Comparison of ENCODE assay signal across 1 cellular context in the genomic region with DNA sequence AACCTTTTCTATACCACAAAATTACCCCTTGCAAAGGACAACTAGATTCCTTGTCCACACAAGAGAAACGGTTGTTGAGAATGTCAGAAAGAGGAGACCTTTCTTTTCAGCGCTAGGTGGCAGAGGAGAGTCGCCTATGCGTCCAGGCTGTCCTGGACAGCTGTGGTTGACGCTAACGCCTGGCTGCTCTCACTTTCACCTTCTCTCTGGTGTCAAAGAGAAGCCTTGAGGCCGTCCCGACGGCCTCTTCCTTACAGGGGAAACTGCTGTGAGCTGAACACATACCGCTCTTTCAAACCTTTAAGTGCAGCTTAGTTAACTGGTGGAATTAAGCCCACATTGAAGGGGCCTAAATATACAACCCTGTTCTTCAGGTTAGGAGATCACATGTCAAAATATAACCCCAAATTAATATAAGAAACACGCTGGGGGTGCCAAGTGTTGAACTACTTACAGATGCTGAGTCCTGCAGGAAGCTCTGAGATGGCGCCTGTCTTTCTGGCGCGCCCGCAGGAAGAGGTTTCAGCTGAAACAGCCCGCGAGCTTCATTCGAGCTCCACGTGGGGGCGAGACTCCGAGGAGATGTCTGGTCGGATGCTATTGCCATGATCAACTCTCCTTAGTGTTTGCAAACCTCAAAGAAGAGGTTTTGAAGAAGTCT.
A peak's percentile ranks its signal among the peaks of the same experiment; 100 is the strongest.
TF ChIP-seq lines count a peak whose summit lies in the region.

No MANE protein-coding gene starts in this region.

TF ChIP-seq in K562, 482 proteins besides CTCF, POLR2A, EP300 and RAD21 (continued from another document and continues in another):
- peak; percentile 89 for TF ChIP-seq TFAP4 (CRISPR knock-in tag; IDR thresholded peaks at IDR 0.05; ENCODE audit: borderline replicate concordance)
- no peak for TF ChIP-seq HINFP (tag; conservative IDR thresholded peaks at IDR 0.05; ENCODE audit: low read depth)
- no peak for TF ChIP-seq EZH2 (IDR thresholded peaks at IDR 0.05; ENCODE audit: borderline replicate concordance, low read depth, low read length)
- peak; percentile 50; the same call in 1 of the 2 replicates for TF ChIP-seq CXXC5 (CRISPR knock-in tag; IDR thresholded peaks at IDR 0.05)
- peak; percentile 28; the same call in 1 of the 2 replicates for TF ChIP-seq CREM (IDR thresholded peaks at IDR 0.05; ENCODE audit: low read depth)
- TF ChIP-seq, protein P1, sequence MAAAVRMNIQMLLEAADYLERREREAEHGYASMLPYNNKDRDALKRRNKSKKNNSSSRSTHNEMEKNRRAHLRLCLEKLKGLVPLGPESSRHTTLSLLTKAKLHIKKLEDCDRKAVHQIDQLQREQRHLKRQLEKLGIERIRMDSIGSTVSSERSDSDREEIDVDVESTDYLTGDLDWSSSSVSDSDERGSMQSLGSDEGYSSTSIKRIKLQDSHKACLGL (CRISPR knock-in tag; IDR thresholded peaks at IDR 0.05; ENCODE audit: borderline replicate concordance, poor library complexity, severe bottlenecking) = no peak
- TF ChIP-seq ZNF12 (CRISPR knock-in tag; IDR thresholded peaks at IDR 0.05) = 0 out of 2 replicates have a peak, but pooled peaks have one; percentile 25
- TF ChIP-seq NFATC3 (IDR thresholded peaks at IDR 0.05) = peak; percentile 73; the same call in 1 of the 2 replicates
- 0 out of 2 replicates have a peak, but pooled peaks have one; percentile 37 for TF ChIP-seq ARID2 (IDR thresholded peaks at IDR 0.05)
- TF ChIP-seq SMAD4 (CRISPR knock-in tag; conservative IDR thresholded peaks at IDR 0.05) = 0 out of 2 replicates have a peak, but pooled peaks have one; percentile 18
- TF ChIP-seq SNIP1 (IDR thresholded peaks at IDR 0.05; ENCODE audit: low read depth) = peak; percentile 39; the same call in 1 of the 2 replicates
- peak; percentile 79 for TF ChIP-seq DEAF1 (CRISPR knock-in tag; IDR thresholded peaks at IDR 0.05)
- TF ChIP-seq, protein P2, sequence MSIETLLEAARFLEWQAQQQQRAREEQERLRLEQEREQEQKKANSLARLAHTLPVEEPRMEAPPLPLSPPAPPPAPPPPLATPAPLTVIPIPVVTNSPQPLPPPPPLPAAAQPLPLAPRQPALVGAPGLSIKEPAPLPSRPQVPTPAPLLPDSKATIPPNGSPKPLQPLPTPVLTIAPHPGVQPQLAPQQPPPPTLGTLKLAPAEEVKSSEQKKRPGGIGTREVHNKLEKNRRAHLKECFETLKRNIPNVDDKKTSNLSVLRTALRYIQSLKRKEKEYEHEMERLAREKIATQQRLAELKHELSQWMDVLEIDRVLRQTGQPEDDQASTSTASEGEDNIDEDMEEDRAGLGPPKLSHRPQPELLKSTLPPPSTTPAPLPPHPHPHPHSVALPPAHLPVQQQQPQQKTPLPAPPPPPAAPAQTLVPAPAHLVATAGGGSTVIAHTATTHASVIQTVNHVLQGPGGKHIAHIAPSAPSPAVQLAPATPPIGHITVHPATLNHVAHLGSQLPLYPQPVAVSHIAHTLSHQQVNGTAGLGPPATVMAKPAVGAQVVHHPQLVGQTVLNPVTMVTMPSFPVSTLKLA (conservative IDR thresholded peaks at IDR 0.05) = 0 out of 4 replicates have a peak, but pooled peaks of 1 of the 2 experiments have one; percentile 37
- TF ChIP-seq NONO (IDR thresholded peaks at IDR 0.05; ENCODE audit: low read depth in 2 of 2, low read length in 1 of 2) = no peak
- no peak for TF ChIP-seq NR2C1 (IDR thresholded peaks at IDR 0.05)
- no peak for TF ChIP-seq NR2C1 (tag; IDR thresholded peaks at IDR 0.05)
- TF ChIP-seq E2F6 (IDR thresholded peaks at IDR 0.05; ENCODE audit: borderline replicate concordance in 1 of 2, extremely low read depth in 1 of 2, insufficient read depth in 1 of 2, insufficient read length in 1 of 2, low read depth in 1 of 2, low read length in 1 of 2, poor library complexity in 1 of 2, severe bottlenecking in 1 of 2) = peak in 1 of 2 experiments; percentile 77
- no peak for TF ChIP-seq BRF1 (IDR thresholded peaks at IDR 0.05; ENCODE audit: borderline replicate concordance, extremely low read depth, insufficient read length)
- TF ChIP-seq PHB (CRISPR knock-in tag; IDR thresholded peaks at IDR 0.05) = no peak
- no peak for TF ChIP-seq ZNF384 (IDR thresholded peaks at IDR 0.05; ENCODE audit: low read depth, low read length)
- peak in 1 of 2 experiments; percentile 18; a peak in 1 of 4 replicates for TF ChIP-seq SIN3A (IDR thresholded peaks at IDR 0.05; ENCODE audit: borderline replicate concordance in 2 of 2, control insufficient read depth in 1 of 2, low read depth in 2 of 2, low read length in 2 of 2)
- peak; percentile 83 for TF ChIP-seq ZNF766 (CRISPR knock-in tag; conservative IDR thresholded peaks at IDR 0.05)
- no peak for TF ChIP-seq ZNF551 (CRISPR knock-in tag; IDR thresholded peaks at IDR 0.05)
- no peak for TF ChIP-seq ZNF146 (CRISPR knock-in tag; IDR thresholded peaks at IDR 0.05; ENCODE audit: unreplicated experiment)
- no peak for TF ChIP-seq ATF1 (CRISPR knock-in tag; IDR thresholded peaks at IDR 0.05)
- peak; percentile 47; the same call in 1 of the 2 replicates for TF ChIP-seq ATF1 (tag; IDR thresholded peaks at IDR 0.05)
- no peak for TF ChIP-seq ETS1 (conservative IDR thresholded peaks at IDR 0.05; ENCODE audit: control insufficient read depth, low read depth, low read length)
- TF ChIP-seq DACH1 (IDR thresholded peaks at IDR 0.05; ENCODE audit: partially characterized antibody) = peak; percentile 43
- TF ChIP-seq GTF2A2 (tag; IDR thresholded peaks at IDR 0.05) = no peak
- no peak for TF ChIP-seq PML (IDR thresholded peaks at IDR 0.05; ENCODE audit: low read length)
- TF ChIP-seq PKNOX1 (IDR thresholded peaks at IDR 0.05) = 0 out of 2 replicates have a peak, but pooled peaks have one; percentile 4
- no peak for TF ChIP-seq ZNF408 (CRISPR knock-in tag; IDR thresholded peaks at IDR 0.05; ENCODE audit: low read depth)
- peak; percentile 88 for TF ChIP-seq L3MBTL2 (IDR thresholded peaks at IDR 0.05)
- peak; percentile 71 for TF ChIP-seq MGA (IDR thresholded peaks at IDR 0.05)
